ENCODE assay signal across 21 cellular contexts in the genomic region with DNA sequence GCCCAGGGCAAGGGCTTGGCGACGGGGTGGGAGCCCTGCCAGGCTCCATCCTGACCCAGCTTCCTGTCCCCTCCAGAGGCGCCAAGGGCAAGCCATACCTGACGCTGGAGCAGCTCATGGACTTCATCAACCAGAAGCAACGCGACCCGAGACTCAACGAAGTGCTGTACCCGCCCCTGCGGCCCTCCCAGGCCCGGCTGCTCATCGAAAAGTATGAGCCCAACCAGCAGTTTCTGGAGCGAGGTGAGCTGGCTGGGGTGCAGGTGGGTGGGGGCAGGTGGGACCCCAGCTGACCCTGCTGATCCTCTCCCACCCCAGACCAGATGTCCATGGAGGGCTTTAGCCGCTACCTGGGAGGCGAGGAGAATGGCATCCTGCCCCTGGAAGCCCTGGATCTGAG.
"Had no signal": no experiment of that assay in that cellular context is flagged by ENCODE, and none has a peak within 500 bp of the region (broad histone marks: within the 10 kb centered on the region; RNA-seq: fewer than 3 reads in every experiment).

No MANE protein-coding gene starts in this region.

- FAIRE-seq: colon, frontal cortex had no signal

- H3K9me3 ChIP-seq: lower lobe of right lung, neutrophil, testis, tibial artery had no signal

- ATAC-seq: left ventricle myocardium superior; lower lobe of right lung; natural killer cell; sciatic nerve; stimulated activated effector memory CD8-positive, alpha-beta T cell treated with anti-CD3 and anti-CD28 coated beads, Interleukin-12 subunit alpha, Interleukin-12 subunit beta, amount 100 ng/mL, for 72 hours; stimulated activated naive CD8-positive, alpha-beta T cell treated with anti-CD3 and anti-CD28 coated beads, Interleukin-15, Interleukin-2, amounts not matched to agents 100 U/mL and 50 U/mL, for 24 hours had no signal

- H3K27ac ChIP-seq: dorsolateral prefrontal cortex, lower lobe of right lung, neutrophil, testis, tibial artery had no signal

- H2AFZ ChIP-seq: parathyroid adenoma had no signal

- H3K4me2 ChIP-seq: smooth muscle cell had no signal

- H3K79me2 ChIP-seq: parathyroid adenoma had no signal

- DNase-seq: dorsolateral prefrontal cortex; effector CD4-positive, alpha-beta T cell; hypothalamus; immature natural killer cell; islet precursor cell; left ventricle myocardium superior; lower lobe of right lung; natural killer cell; stimulated activated CD4-positive, alpha-beta T cell treated with anti-CD3 and anti-CD28 coated beads, Interleukin-2, amount 100 ng/mL, for 24 hours; stimulated activated CD4-positive, alpha-beta T cell treated with anti-CD3 and anti-CD28 coated beads, Interleukin-4, amount 100 ng/mL, for 24 hours; stimulated activated naive CD8-positive, alpha-beta T cell treated with anti-CD3 and anti-CD28 coated beads, Interleukin-15, Interleukin-2, amounts not matched to agents 100 U/mL and 50 U/mL, for 24 hours; substantia nigra; testis; tibial artery had no signal

- H3K27me3 ChIP-seq: dorsolateral prefrontal cortex, neutrophil, testis, tibial artery had no signal

- H3K4me3 ChIP-seq: dorsolateral prefrontal cortex, lower lobe of right lung, smooth muscle cell, testis, tibial artery had no signal

- H3K9ac ChIP-seq: parathyroid adenoma had no signal
